11 cellular contexts compared by ENCODE assay signal in the genomic region with DNA sequence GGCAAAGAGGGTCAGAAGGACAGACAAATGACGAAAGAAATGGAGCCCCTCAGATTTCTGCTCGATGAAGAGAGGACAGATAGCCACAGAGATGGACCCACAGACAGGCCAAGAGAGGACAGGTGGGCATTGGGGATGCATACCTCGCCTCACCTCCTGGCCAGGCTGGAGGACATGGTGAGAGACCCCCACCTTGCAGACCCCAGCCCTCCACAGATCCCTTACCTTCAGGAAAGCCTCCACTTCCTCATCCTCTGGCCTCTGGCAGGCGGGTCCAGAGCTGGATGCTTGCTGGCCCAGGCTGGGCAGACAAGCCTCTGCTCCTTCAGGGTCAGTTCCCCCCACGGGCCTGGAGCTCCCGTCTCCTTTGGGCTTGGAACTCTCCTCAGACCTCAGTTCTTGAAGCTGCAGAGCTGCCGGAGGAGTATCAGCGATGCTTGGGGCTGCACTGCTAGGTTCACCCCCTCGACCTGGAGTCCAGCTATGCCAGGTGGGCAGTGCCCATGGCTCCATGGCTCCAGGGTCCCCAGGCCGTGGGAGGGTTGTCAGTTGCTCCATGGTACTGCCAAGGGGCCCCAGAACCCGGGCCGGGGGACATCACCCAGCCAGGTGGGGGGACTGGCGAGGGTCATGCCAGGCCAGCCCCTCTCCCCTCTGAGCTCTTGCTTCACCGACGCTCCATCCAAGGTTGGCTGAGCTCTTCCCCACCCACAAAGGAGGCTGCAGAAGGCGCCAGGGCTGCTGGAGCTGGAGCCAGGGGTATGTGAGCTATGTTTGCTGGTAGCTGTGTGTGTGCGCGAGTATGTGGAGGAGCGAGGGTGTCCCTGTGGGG. TPM values are rescaled to one million over a fixed set of nuclear protein-coding genes. Genes with fewer than 3 reads are reported as not detected.
DNase-seq lines count a peak whose midpoint lies in the region; ATAC-seq and TF ChIP-seq lines count a peak whose summit lies in the region.
"Had no signal": no experiment of that assay in that cellular context is flagged by ENCODE, and none has a peak within 500 bp of the region (broad histone marks: within the 10 kb centered on the region; RNA-seq: fewer than 3 reads in every experiment).

No MANE protein-coding gene starts in this region.

- peak overlapping the region; percentile 87 for H3K27ac ChIP-seq in CD4-positive, alpha-beta T cell (ENCODE audit: low read depth, low read length)
- no peak overlapping the region for H3K27ac ChIP-seq in right cardiac atrium (ENCODE audit: low read length)
- H3K27ac ChIP-seq: thoracic aorta had no signal

- peaks cover 46% of the 10 kb centered on the region for H3K4me1 Mint-ChIP-seq in CD4-positive, alpha-beta T cell (ENCODE audit: low read depth)
- peaks cover 40% of the 10 kb centered on the region for H3K4me1 Mint-ChIP-seq in activated CD8-positive, alpha-beta T cell treated with anti-CD3 and anti-CD28 coated beads for 36 hours (ENCODE audit: low read depth)
- peaks cover 52 to 71% (median 63%) of the 10 kb centered on the region in 3 donors for H3K4me1 Mint-ChIP-seq in naive B cell

- intact Hi-C loops in CD4-positive, alpha-beta T cell (cut with DNase I, micrococcal nuclease) = loop anchor here in 1 of 2 experiments (1.0 kb wide), 1 partner anchor 10 kb away; no protein-coding TSS in a partner anchor
- intact Hi-C loops in activated CD8-positive, alpha-beta T cell treated with anti-CD3 and anti-CD28 coated beads for 36 hours (cut with micrococcal nuclease) = loop anchor here (2.0 kb wide), 1 partner anchor 17 kb away; no protein-coding TSS in a partner anchor
- intact Hi-C loops in right cardiac atrium (cut with DNase I) = no loop called here

- peaks cover 41% of the 10 kb centered on the region for H3K36me3 Mint-ChIP-seq in CD4-positive, alpha-beta T cell (ENCODE audit: low read depth)
- H3K36me3 Mint-ChIP-seq in activated CD8-positive, alpha-beta T cell treated with anti-CD3 and anti-CD28 coated beads for 36 hours (ENCODE audit: low read depth) = peaks cover 38% of the 10 kb centered on the region
- H3K36me3 Mint-ChIP-seq in naive B cell = peaks cover 13 to 25% of the 10 kb centered on the region in 2 donors

- peak overlapping the region; percentile 84 for H3K27ac Mint-ChIP-seq in CD4-positive, alpha-beta T cell
- peak overlapping the region; percentile 96 for H3K27ac Mint-ChIP-seq in activated CD8-positive, alpha-beta T cell treated with anti-CD3 and anti-CD28 coated beads for 36 hours
- H3K27ac Mint-ChIP-seq in naive B cell = peak overlapping the region; percentile 91 to 100 (median 98)

- 55% methylated on average over 19 of the region's 19 CpGs for WGBS in right cardiac atrium

- POLR2A ChIA-PET in CD4-positive, alpha-beta T cell (lab: Charles Lee) = interaction anchor here (0.6 to 22.3 kb wide), 16 partner anchors 10 to 1243 kb away, joined by 3 to 1359 read pairs (median 4); partner anchors contain the start of genes AKAP1, MTMR4, RNF43 and SUPT4H1
- POLR2A ChIA-PET in activated CD8-positive, alpha-beta T cell treated with anti-CD3 and anti-CD28 coated beads for 36 hours (lab: Charles Lee) = interaction anchor here (0.6 to 26.8 kb wide), 19 partner anchors 11 to 328 kb away, joined by 3 to 1558 read pairs (median 4); partner anchors contain the start of genes HSF5, MKS1, RNF43 and SUPT4H1

- no peaks in the 10 kb centered on the region for H3K27me3 Mint-ChIP-seq in CD4-positive, alpha-beta T cell
- H3K27me3 Mint-ChIP-seq in activated CD8-positive, alpha-beta T cell treated with anti-CD3 and anti-CD28 coated beads for 36 hours = peaks cover 7% of the 10 kb centered on the region
- H3K27me3 Mint-ChIP-seq in naive B cell = no peaks in the 10 kb centered on the region

- ATAC-seq in CD4-positive, alpha-beta T cell (ENCODE audit: poor library complexity) = peak; percentile 38
- ATAC-seq in GM19397 (IDR thresholded peaks at IDR 0.05; ENCODE audit: unreplicated experiment) = peak; percentile 0
- no peak for ATAC-seq in activated CD8-positive, alpha-beta T cell treated with anti-CD3 and anti-CD28 coated beads for 36 hours
- ATAC-seq in naive B cell (ENCODE audit: low read depth in 2 of 2) = peak in 1 of 2 donors; percentile 7
- no peak for ATAC-seq in right cardiac atrium
- ATAC-seq in HG02970 (IDR thresholded peaks at IDR 0.05; ENCODE audit: low FRiP score, unreplicated experiment) = no peak
- ATAC-seq in HG03378 (IDR thresholded peaks at IDR 0.05; ENCODE audit: unreplicated experiment) = no peak

- H3K4me3 ChIP-seq in right cardiac atrium (ENCODE audit: low read length) = no peak overlapping the region
- H3K4me3 ChIP-seq: thoracic aorta had no signal

- peak in 2 of 10 experiments; percentile 12 to 46 for DNase-seq in CD4-positive, alpha-beta T cell
- DNase-seq in activated CD8-positive, alpha-beta T cell treated with anti-CD3 and anti-CD28 coated beads for 36 hours = no peak
- no peak for DNase-seq in naive B cell
- DNase-seq in NCI-H524 treated with DMSO at 0.1 percent for 48 hours (lab: John Stamatoyannopoulos, UW) = no peak
- no peak for DNase-seq in right cardiac atrium
- DNase-seq: DMS79, NCI-H1048 had no signal

- CTCF ChIA-PET in CD4-positive, alpha-beta T cell (lab: Charles Lee) = interaction anchor here (1.2 to 4.9 kb wide), 7 partner anchors 10 to 90 kb away, joined by 3 to 54 read pairs (median 7); partner anchors contain the start of genes RNF43 and SUPT4H1
- CTCF ChIA-PET in activated CD8-positive, alpha-beta T cell treated with anti-CD3 and anti-CD28 coated beads for 36 hours (lab: Charles Lee) = interaction anchor here (0.7 to 4.0 kb wide), 12 partner anchors 10 to 160 kb away, joined by 3 to 56 read pairs (median 6); partner anchors contain the start of genes HSF5, RNF43 and SUPT4H1

- no peaks in the 10 kb centered on the region for H3K9me3 ChIP-seq in CD4-positive, alpha-beta T cell (ENCODE audit: control insufficient read depth, low read length)
- H3K9me3 ChIP-seq in right cardiac atrium (ENCODE audit: control insufficient read depth, low read length) = no peaks in the 10 kb centered on the region
- H3K9me3 ChIP-seq: thoracic aorta had no signal

- no peaks in the 10 kb centered on the region for H3K4me1 ChIP-seq in right cardiac atrium (ENCODE audit: control insufficient read depth, insufficient read depth, low read length)

- no peak for TF ChIP-seq CTCF in CD4-positive, alpha-beta T cell (IDR thresholded peaks at IDR 0.05)
- no peak for TF ChIP-seq CTCF in activated CD8-positive, alpha-beta T cell treated with anti-CD3 and anti-CD28 coated beads for 36 hours (IDR thresholded peaks at IDR 0.05)

- no peaks in the 10 kb centered on the region for H3K27me3 ChIP-seq in CD4-positive, alpha-beta T cell (ENCODE audit: control insufficient read depth, insufficient read depth, low read length)
- H3K27me3 ChIP-seq in right cardiac atrium (ENCODE audit: control insufficient read depth, insufficient read depth) = no peaks in the 10 kb centered on the region

- no peaks in the 10 kb centered on the region for H3K9me3 Mint-ChIP-seq in CD4-positive, alpha-beta T cell
- H3K9me3 Mint-ChIP-seq in activated CD8-positive, alpha-beta T cell treated with anti-CD3 and anti-CD28 coated beads for 36 hours = no peaks in the 10 kb centered on the region
- peaks cover 0 to 3% (median 0%) of the 10 kb centered on the region in 7 donors for H3K9me3 Mint-ChIP-seq in naive B cell

- peak overlapping the region; percentile 90 for H3K4me3 Mint-ChIP-seq in CD4-positive, alpha-beta T cell
- peak overlapping the region; percentile 81 for H3K4me3 Mint-ChIP-seq in activated CD8-positive, alpha-beta T cell treated with anti-CD3 and anti-CD28 coated beads for 36 hours
- H3K4me3 Mint-ChIP-seq in naive B cell = peak overlapping the region; percentile 91 to 100 (median 99)

RNA-seq across cellular contexts. Expression of gene TSPOAP1, which starts 1.0 kb away (rescaled TPM):
- 10 to 100 TPM; 17.8 to 19.5 TPM for total RNA-seq in CD4-positive, alpha-beta T cell
- total RNA-seq in activated CD8-positive, alpha-beta T cell treated with anti-CD3 and anti-CD28 coated beads for 36 hours = 10 to 100 TPM; 21.1 to 24.1 TPM
- under 1 TPM in 4 of 6 donors, not detected in 2; 0.03 to 0.58 (median 0.38) TPM for polyA plus RNA-seq in naive B cell (ENCODE audit: low read depth in 6 of 6)
- 10 to 100 TPM in 3 of 4 donors, 1 to 10 TPM in 1; 7.0 to 21.5 (median 19.2) TPM for total RNA-seq in right cardiac atrium
- polyA plus RNA-seq in right cardiac atrium = 13.0 TPM

RNA-seq across cellular contexts. Expression of gene SUPT4H1, which starts 24.4 kb away (rescaled TPM):
- 10 to 100 TPM; 46.5 to 47.0 TPM for total RNA-seq in CD4-positive, alpha-beta T cell
- 100 to 1,000 TPM; 104 to 110 TPM for total RNA-seq in activated CD8-positive, alpha-beta T cell treated with anti-CD3 and anti-CD28 coated beads for 36 hours
- polyA plus RNA-seq in naive B cell (ENCODE audit: low read depth in 6 of 6) (100 to 1,000 TPM in 4 of 6 donors, 10 to 100 TPM in 2; 77.4 to 128 (median 110) TPM), right cardiac atrium (69.3 TPM)
- total RNA-seq in right cardiac atrium = 10 to 100 TPM; 51.9 to 65.6 (median 61.6) TPM

RNA-seq across cellular contexts. Expression of gene MPO, which starts 46.8 kb away (rescaled TPM):
- under 1 TPM in 1 of 2 experiments, not detected in 1; 0.77 TPM for total RNA-seq in CD4-positive, alpha-beta T cell
- total RNA-seq in activated CD8-positive, alpha-beta T cell treated with anti-CD3 and anti-CD28 coated beads for 36 hours = not detected
- polyA plus RNA-seq in naive B cell (ENCODE audit: low read depth in 6 of 6) (under 1 TPM in 2 of 6 donors, not detected in 4; 0.12 to 0.29 TPM), right cardiac atrium (0.07 TPM)
- total RNA-seq in right cardiac atrium = under 1 TPM; 0.06 to 0.50 (median 0.23) TPM

Comparison
In these comparisons a context has a peak if more than half of its experiments do, and no peak if none do; other contexts are left out.
1. ATAC-seq: peak in CD4-positive, alpha-beta T cell (single experiment) and GM19397 (single experiment); none in activated CD8-positive, alpha-beta T cell treated with anti-CD3 and anti-CD28 coated beads for 36 hours (single experiment), right cardiac atrium (0 of 2), HG02970 (single experiment) and HG03378 (single experiment).
2. Peak in every context shown above with its lines, with median percentiles within 50 percentile points of each other: H3K27ac Mint-ChIP-seq and H3K4me3 Mint-ChIP-seq.